In genomic region chr17:3861761-3862681, GRCh38 we compare ENCODE assay signal across 26 cellular contexts. TPM values are rescaled to one million over a fixed set of nuclear protein-coding genes. Genes with fewer than 3 reads are reported as not detected.
"Had no signal": no experiment of that assay in that cellular context is flagged by ENCODE, and none has a peak within 500 bp of the region (broad histone marks: within the 10 kb centered on the region; RNA-seq: fewer than 3 reads in every experiment).

No MANE protein-coding gene starts in this region.

- ATAC-seq: activated CD8-positive, alpha-beta T cell treated with anti-CD3 and anti-CD28 coated beads, Interleukin-2, amount 10 ng/mL, durations not matched to agents 7 days and 5 days; activated naive CD4-positive, alpha-beta T cell treated with anti-CD3 and anti-CD28 coated beads, Interleukin-2, amount 50 U/mL, for 72 hours; activated naive CD8-positive, alpha-beta T cell treated with anti-CD3 and anti-CD28 coated beads, Interleukin-2, amount 50 U/mL, for 24 hours; Panc1 had no signal

- DNase-seq: activated CD4-positive, alpha-beta T cell treated with anti-CD3 and anti-CD28 coated beads for 48 hours; activated CD4-positive, alpha-beta T cell treated with anti-CD3 and anti-CD28 coated beads, Interleukin-2, amount 50 U/mL, for 4 hours; activated CD4-positive, CD25-positive, alpha-beta regulatory T cell treated with anti-CD3 and anti-CD28 coated beads, Interleukin-2, amount 50 U/mL, for 72 hours; activated CD8-positive, alpha-beta memory T cell treated with anti-CD3 and anti-CD28 coated beads, Interleukin-2, amount 50 U/mL, for 48 hours; activated CD8-positive, alpha-beta T cell treated with anti-CD3 and anti-CD28 coated beads, Interleukin-2, amount 10 ng/mL, durations not matched to agents 7 days and 5 days; activated naive CD8-positive, alpha-beta T cell treated with anti-CD3 and anti-CD28 coated beads, Interleukin-2, amount 50 U/mL, for 24 hours; activated T-cell treated with anti-CD3 and anti-CD28 coated beads, Interleukin-2, amount 50 U/mL, for 1 hour; amygdala; MG63; NCI-H1105; NCI-H1436; NCI-H1694 treated with DMSO at 0.1 percent for 48 hours; NCI-H2029 treated with DMSO at 0.1 percent for 48 hours; NCI-H345; NCI-H510A; NCI-H526 treated with DMSO at 0.1 percent for 48 hours; NK-92 treated with Interleukin-12 subunit alpha and Interleukin-12 subunit beta, amount 100 ng/mL, for 24 hours; OCI-M1; SHP77 treated with DMSO at 0.1 percent for 48 hours had no signal

- H3K36me3 ChIP-seq: cardiac muscle cell, MG63 had no signal

- H3K27me3 Mint-ChIP-seq: activated naive CD8-positive, alpha-beta T cell treated with anti-CD3 and anti-CD28 coated beads, Interleukin-2, amount 50 U/mL, for 24 hours; brain had no signal

- H3K36me3 Mint-ChIP-seq: activated naive CD4-positive, alpha-beta T cell treated with anti-CD3 and anti-CD28 coated beads, Interleukin-2, amount 50 U/mL, for 72 hours had no signal

- FAIRE-seq: astrocyte had no signal

- H3K27me3 ChIP-seq: cardiac muscle cell, MG63 had no signal

- H3K9me3 Mint-ChIP-seq: activated naive CD4-positive, alpha-beta T cell treated with anti-CD3 and anti-CD28 coated beads, Interleukin-2, amount 50 U/mL, for 72 hours; activated naive CD8-positive, alpha-beta T cell treated with anti-CD3 and anti-CD28 coated beads, Interleukin-2, amount 50 U/mL, for 24 hours; brain; T-helper 1 cell treated with Interleukin-12 subunit alpha and Interleukin-12 subunit beta and Interleukin-4 antibody, amounts not matched to agents 30 μg/mL and 1 μg/mL, for 36 hours had no signal

- H3K4me1 Mint-ChIP-seq: activated naive CD8-positive, alpha-beta T cell treated with anti-CD3 and anti-CD28 coated beads, Interleukin-2, amount 50 U/mL, for 24 hours had no signal

- H3K4me3 Mint-ChIP-seq: activated CD8-positive, alpha-beta T cell treated with anti-CD3 and anti-CD28 coated beads, Interleukin-2, amount 10 ng/mL, durations not matched to agents 7 days and 5 days; activated naive CD8-positive, alpha-beta T cell treated with anti-CD3 and anti-CD28 coated beads, Interleukin-2, amount 50 U/mL, for 24 hours; brain; T-helper 1 cell treated with Interleukin-12 subunit alpha and Interleukin-12 subunit beta and Interleukin-4 antibody, amounts not matched to agents 30 μg/mL and 1 μg/mL, for 36 hours had no signal

- H3K9me3 ChIP-seq: MG63 had no signal

- H3K4me3 ChIP-seq: cardiac muscle cell, MG63 had no signal

- H3K27ac Mint-ChIP-seq: activated CD8-positive, alpha-beta T cell treated with anti-CD3 and anti-CD28 coated beads, Interleukin-2, amount 10 ng/mL, durations not matched to agents 7 days and 5 days; activated naive CD8-positive, alpha-beta T cell treated with anti-CD3 and anti-CD28 coated beads, Interleukin-2, amount 50 U/mL, for 24 hours; T-helper 1 cell treated with Interleukin-12 subunit alpha and Interleukin-12 subunit beta and Interleukin-4 antibody, amounts not matched to agents 30 μg/mL and 1 μg/mL, for 36 hours had no signal

- H3K27ac ChIP-seq: cardiac muscle cell had no signal

RNA-seq across cellular contexts. Expression of gene P2RX1, which starts 54.2 kb away (rescaled TPM):
- total RNA-seq: astrocyte, SK-MEL-5 had no signal
